1 cellular context compared by ENCODE assay signal in genomic region chr21:45573452-45574035, GRCh38.
TF ChIP-seq lines count a peak whose summit lies in the region.

No MANE protein-coding gene starts in this region.

TF ChIP-seq in HepG2, 621 proteins besides CTCF, POLR2A, EP300 and RAD21:
- TF ChIP-seq ZNF614 (CRISPR knock-in tag; IDR thresholded peaks at IDR 0.05; ENCODE audit: borderline replicate concordance) (no peak), KLF12 (CRISPR knock-in tag; IDR thresholded peaks at IDR 0.05; ENCODE audit: borderline replicate concordance) (no peak), RBM39 (IDR thresholded peaks at IDR 0.05; ENCODE audit: low read depth, low read length, poor library complexity, severe bottlenecking) (no peak), BCL6 (CRISPR knock-in tag; IDR thresholded peaks at IDR 0.05) (no peak)
